Comparison of ENCODE assay signal across 1 cellular context in the genomic region with DNA sequence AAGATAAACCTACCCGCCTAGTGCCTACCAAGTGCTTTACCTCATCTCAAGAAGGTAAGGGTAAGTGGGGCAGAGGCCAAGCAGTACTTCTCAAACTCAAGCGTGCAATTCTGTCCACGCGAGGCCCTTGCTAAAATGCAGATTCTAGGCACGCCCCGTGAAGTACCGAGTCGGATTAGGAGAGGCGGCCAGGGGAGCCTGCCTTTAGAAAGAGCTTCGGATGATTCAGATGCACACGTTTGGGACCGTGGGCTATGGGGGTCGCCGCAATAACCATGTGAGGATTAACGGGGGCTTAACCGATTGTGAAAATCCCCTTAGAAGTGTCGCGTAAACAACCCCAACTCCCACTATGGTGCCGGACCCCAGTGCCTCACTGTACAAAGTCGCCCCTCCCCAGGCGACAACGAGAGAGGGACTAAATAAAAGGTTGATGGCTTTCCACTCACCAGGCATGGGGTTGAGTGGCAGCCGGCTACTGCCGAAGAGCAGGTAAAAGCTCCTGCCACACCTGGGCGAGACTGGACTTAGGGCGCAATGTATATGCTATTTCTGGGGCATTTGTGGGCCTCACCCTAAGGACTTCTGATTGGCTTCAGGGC.
TF ChIP-seq lines count a peak whose summit lies in the region.

No MANE protein-coding gene starts in this region.

TF ChIP-seq in HepG2, 621 proteins besides CTCF, POLR2A, EP300 and RAD21 (continued from another document and continues in another):
- TF ChIP-seq KDM4B (CRISPR knock-in tag; IDR thresholded peaks at IDR 0.05): no peak
- TF ChIP-seq KAT8 (CRISPR knock-in tag; IDR thresholded peaks at IDR 0.05): peak; percentile 91
- TF ChIP-seq ZNF713 (CRISPR knock-in tag; IDR thresholded peaks at IDR 0.05): no peak
- TF ChIP-seq, protein P1, sequence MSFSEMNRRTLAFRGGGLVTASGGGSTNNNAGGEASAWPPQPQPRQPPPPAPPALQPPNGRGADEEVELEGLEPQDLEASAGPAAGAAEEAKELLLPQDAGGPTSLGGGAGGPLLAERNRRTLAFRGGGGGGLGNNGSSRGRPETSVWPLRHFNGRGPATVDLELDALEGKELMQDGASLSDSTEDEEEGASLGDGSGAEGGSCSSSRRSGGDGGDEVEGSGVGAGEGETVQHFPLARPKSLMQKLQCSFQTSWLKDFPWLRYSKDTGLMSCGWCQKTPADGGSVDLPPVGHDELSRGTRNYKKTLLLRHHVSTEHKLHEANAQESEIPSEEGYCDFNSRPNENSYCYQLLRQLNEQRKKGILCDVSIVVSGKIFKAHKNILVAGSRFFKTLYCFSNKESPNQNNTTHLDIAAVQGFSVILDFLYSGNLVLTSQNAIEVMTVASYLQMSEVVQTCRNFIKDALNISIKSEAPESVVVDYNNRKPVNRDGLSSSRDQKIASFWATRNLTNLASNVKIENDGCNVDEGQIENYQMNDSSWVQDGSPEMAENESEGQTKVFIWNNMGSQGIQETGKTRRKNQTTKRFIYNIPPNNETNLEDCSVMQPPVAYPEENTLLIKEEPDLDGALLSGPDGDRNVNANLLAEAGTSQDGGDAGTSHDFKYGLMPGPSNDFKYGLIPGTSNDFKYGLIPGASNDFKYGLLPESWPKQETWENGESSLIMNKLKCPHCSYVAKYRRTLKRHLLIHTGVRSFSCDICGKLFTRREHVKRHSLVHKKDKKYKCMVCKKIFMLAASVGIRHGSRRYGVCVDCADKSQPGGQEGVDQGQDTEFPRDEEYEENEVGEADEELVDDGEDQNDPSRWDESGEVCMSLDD (CRISPR knock-in tag; IDR thresholded peaks at IDR 0.05; ENCODE audit: borderline replicate concordance): no peak
- TF ChIP-seq IRX3 (CRISPR knock-in tag; IDR thresholded peaks at IDR 0.05; ENCODE audit: borderline replicate concordance, low read depth): peak; percentile 88
- TF ChIP-seq, protein P2, sequence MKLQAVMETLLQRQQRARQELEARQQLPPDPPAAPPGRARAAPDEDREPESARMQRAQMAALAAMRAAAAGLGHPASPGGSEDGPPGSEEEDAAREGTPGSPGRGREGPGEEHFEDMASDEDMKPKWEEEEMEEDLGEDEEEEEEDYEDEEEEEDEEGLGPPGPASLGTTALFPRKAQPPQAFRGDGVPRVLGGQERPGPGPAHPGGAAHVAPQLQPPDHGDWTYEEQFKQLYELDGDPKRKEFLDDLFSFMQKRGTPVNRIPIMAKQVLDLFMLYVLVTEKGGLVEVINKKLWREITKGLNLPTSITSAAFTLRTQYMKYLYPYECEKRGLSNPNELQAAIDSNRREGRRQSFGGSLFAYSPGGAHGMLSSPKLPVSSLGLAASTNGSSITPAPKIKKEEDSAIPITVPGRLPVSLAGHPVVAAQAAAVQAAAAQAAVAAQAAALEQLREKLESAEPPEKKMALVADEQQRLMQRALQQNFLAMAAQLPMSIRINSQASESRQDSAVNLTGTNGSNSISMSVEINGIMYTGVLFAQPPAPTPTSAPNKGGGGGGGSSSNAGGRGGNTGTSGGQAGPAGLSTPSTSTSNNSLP (IDR thresholded peaks at IDR 0.05; ENCODE audit: low read depth, low read length): peak; percentile 26; the same call in 1 of the 2 replicates
- TF ChIP-seq ZNF317 (CRISPR knock-in tag; IDR thresholded peaks at IDR 0.05): no peak
- TF ChIP-seq CBX5 (CRISPR knock-in tag; IDR thresholded peaks at IDR 0.05; ENCODE audit: borderline replicate concordance): peak; percentile 57; the same call in 1 of the 2 replicates
- TF ChIP-seq, protein P3, sequence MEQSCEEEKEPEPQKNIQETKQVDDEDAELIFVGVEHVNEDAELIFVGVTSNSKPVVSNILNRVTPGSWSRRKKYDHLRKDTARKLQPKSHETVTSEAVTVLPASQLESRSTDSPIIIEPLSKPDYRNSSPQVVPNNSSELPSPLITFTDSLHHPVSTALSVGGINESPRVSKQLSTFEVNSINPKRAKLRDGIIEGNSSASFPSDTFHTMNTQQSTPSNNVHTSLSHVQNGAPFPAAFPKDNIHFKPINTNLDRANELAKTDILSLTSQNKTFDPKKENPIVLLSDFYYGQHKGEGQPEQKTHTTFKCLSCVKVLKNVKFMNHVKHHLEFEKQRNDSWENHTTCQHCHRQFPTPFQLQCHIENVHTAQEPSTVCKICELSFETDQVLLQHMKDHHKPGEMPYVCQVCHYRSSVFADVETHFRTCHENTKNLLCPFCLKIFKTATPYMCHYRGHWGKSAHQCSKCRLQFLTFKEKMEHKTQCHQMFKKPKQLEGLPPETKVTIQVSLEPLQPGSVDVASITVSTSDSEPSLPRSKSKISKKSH (CRISPR knock-in tag; IDR thresholded peaks at IDR 0.05; ENCODE audit: borderline replicate concordance): peak; percentile 79; the same call in 1 of the 2 replicates
- peak; percentile 43; the same call in 1 of the 2 replicates for TF ChIP-seq ZNF598 (CRISPR knock-in tag; IDR thresholded peaks at IDR 0.05; ENCODE audit: borderline replicate concordance)
- TF ChIP-seq HNF4G (IDR thresholded peaks at IDR 0.05; ENCODE audit: borderline replicate concordance, low read depth, low read length): peak; percentile 67; the same call in 1 of the 2 replicates
- no peak; the same call in 1 of the 2 replicates for TF ChIP-seq HNF4G (CRISPR knock-in tag; IDR thresholded peaks at IDR 0.05; ENCODE audit: borderline replicate concordance, low read depth)
- TF ChIP-seq ASH2L (IDR thresholded peaks at IDR 0.05; ENCODE audit: insufficient read length, low read depth, low read length): peak; percentile 11
- no peak for TF ChIP-seq TBL1XR1 (IDR thresholded peaks at IDR 0.05; ENCODE audit: borderline replicate concordance, low read length, partially characterized antibody)
- peak; percentile 81; the same call in 1 of the 2 replicates for TF ChIP-seq ATF7-NPFF (CRISPR knock-in tag; IDR thresholded peaks at IDR 0.05; ENCODE audit: low read depth)
- TF ChIP-seq ZFP90 (CRISPR knock-in tag; IDR thresholded peaks at IDR 0.05; ENCODE audit: borderline replicate concordance): no peak
- TF ChIP-seq ZNF350 (CRISPR knock-in tag; IDR thresholded peaks at IDR 0.05; ENCODE audit: borderline replicate concordance, low read depth): peak; percentile 75
- TF ChIP-seq, protein P4, sequence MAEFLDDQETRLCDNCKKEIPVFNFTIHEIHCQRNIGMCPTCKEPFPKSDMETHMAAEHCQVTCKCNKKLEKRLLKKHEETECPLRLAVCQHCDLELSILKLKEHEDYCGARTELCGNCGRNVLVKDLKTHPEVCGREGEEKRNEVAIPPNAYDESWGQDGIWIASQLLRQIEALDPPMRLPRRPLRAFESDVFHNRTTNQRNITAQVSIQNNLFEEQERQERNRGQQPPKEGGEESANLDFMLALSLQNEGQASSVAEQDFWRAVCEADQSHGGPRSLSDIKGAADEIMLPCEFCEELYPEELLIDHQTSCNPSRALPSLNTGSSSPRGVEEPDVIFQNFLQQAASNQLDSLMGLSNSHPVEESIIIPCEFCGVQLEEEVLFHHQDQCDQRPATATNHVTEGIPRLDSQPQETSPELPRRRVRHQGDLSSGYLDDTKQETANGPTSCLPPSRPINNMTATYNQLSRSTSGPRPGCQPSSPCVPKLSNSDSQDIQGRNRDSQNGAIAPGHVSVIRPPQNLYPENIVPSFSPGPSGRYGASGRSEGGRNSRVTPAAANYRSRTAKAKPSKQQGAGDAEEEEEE (CRISPR knock-in tag; IDR thresholded peaks at IDR 0.05; ENCODE audit: borderline replicate concordance): no peak
- no peak; the same call in 1 of the 2 replicates for TF ChIP-seq ZNF160 (CRISPR knock-in tag; IDR thresholded peaks at IDR 0.05)
- no peak for TF ChIP-seq RBFOX2 (IDR thresholded peaks at IDR 0.05; ENCODE audit: low read depth, low read length)
- TF ChIP-seq ZSCAN31 (CRISPR knock-in tag; IDR thresholded peaks at IDR 0.05; ENCODE audit: low read depth): peak; percentile 46
- TF ChIP-seq, protein P5, sequence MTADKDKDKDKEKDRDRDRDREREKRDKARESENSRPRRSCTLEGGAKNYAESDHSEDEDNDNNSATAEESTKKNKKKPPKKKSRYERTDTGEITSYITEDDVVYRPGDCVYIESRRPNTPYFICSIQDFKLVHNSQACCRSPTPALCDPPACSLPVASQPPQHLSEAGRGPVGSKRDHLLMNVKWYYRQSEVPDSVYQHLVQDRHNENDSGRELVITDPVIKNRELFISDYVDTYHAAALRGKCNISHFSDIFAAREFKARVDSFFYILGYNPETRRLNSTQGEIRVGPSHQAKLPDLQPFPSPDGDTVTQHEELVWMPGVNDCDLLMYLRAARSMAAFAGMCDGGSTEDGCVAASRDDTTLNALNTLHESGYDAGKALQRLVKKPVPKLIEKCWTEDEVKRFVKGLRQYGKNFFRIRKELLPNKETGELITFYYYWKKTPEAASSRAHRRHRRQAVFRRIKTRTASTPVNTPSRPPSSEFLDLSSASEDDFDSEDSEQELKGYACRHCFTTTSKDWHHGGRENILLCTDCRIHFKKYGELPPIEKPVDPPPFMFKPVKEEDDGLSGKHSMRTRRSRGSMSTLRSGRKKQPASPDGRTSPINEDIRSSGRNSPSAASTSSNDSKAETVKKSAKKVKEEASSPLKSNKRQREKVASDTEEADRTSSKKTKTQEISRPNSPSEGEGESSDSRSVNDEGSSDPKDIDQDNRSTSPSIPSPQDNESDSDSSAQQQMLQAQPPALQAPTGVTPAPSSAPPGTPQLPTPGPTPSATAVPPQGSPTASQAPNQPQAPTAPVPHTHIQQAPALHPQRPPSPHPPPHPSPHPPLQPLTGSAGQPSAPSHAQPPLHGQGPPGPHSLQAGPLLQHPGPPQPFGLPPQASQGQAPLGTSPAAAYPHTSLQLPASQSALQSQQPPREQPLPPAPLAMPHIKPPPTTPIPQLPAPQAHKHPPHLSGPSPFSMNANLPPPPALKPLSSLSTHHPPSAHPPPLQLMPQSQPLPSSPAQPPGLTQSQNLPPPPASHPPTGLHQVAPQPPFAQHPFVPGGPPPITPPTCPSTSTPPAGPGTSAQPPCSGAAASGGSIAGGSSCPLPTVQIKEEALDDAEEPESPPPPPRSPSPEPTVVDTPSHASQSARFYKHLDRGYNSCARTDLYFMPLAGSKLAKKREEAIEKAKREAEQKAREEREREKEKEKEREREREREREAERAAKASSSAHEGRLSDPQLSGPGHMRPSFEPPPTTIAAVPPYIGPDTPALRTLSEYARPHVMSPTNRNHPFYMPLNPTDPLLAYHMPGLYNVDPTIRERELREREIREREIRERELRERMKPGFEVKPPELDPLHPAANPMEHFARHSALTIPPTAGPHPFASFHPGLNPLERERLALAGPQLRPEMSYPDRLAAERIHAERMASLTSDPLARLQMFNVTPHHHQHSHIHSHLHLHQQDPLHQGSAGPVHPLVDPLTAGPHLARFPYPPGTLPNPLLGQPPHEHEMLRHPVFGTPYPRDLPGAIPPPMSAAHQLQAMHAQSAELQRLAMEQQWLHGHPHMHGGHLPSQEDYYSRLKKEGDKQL (CRISPR knock-in tag; IDR thresholded peaks at IDR 0.05; ENCODE audit: low read depth): no peak
- TF ChIP-seq SPEN (CRISPR knock-in tag; IDR thresholded peaks at IDR 0.05; ENCODE audit: low read depth): no peak; the same call in 1 of the 2 replicates
- no peak for TF ChIP-seq HNRNPL (IDR thresholded peaks at IDR 0.05; ENCODE audit: low read depth, low read length)
- TF ChIP-seq ZNF570 (CRISPR knock-in tag; IDR thresholded peaks at IDR 0.05; ENCODE audit: borderline replicate concordance): no peak
- TF ChIP-seq, protein P6, sequence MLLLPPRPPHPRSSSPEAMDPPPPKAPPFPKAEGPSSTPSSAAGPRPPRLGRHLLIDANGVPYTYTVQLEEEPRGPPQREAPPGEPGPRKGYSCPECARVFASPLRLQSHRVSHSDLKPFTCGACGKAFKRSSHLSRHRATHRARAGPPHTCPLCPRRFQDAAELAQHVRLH (CRISPR knock-in tag; IDR thresholded peaks at IDR 0.05; ENCODE audit: borderline replicate concordance, low read depth): peak; percentile 72; the same call in 1 of the 2 replicates
- TF ChIP-seq ZNF878 (CRISPR knock-in tag; IDR thresholded peaks at IDR 0.05): 0 out of 2 replicates have a peak, but pooled peaks have one; percentile 38
- TF ChIP-seq PAX8 (CRISPR knock-in tag; IDR thresholded peaks at IDR 0.05; ENCODE audit: borderline replicate concordance): no peak
- peak; percentile 90 for TF ChIP-seq DR1 (CRISPR knock-in tag; IDR thresholded peaks at IDR 0.05)
- no peak for TF ChIP-seq ATF7 (IDR thresholded peaks at IDR 0.05)
- TF ChIP-seq ATF7 (CRISPR knock-in tag; IDR thresholded peaks at IDR 0.05): no peak
- TF ChIP-seq ISX (CRISPR knock-in tag; conservative IDR thresholded peaks at IDR 0.05): no peak
- peak; percentile 19; the same call in 1 of the 2 replicates for TF ChIP-seq PITX1 (CRISPR knock-in tag; IDR thresholded peaks at IDR 0.05)
- TF ChIP-seq, protein P7, sequence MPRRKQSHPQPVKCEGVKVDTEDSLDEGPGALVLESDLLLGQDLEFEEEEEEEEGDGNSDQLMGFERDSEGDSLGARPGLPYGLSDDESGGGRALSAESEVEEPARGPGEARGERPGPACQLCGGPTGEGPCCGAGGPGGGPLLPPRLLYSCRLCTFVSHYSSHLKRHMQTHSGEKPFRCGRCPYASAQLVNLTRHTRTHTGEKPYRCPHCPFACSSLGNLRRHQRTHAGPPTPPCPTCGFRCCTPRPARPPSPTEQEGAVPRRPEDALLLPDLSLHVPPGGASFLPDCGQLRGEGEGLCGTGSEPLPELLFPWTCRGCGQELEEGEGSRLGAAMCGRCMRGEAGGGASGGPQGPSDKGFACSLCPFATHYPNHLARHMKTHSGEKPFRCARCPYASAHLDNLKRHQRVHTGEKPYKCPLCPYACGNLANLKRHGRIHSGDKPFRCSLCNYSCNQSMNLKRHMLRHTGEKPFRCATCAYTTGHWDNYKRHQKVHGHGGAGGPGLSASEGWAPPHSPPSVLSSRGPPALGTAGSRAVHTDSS (CRISPR knock-in tag; conservative IDR thresholded peaks at IDR 0.05): no peak
- TF ChIP-seq ZNF296 (CRISPR knock-in tag; conservative IDR thresholded peaks at IDR 0.05): no peak; the same call in 1 of the 2 replicates
- TF ChIP-seq ZBTB7B (CRISPR knock-in tag; IDR thresholded peaks at IDR 0.05): peak; percentile 53; the same call in 1 of the 2 replicates
- no peak for TF ChIP-seq POGZ (CRISPR knock-in tag; IDR thresholded peaks at IDR 0.05)
- TF ChIP-seq, protein P8, sequence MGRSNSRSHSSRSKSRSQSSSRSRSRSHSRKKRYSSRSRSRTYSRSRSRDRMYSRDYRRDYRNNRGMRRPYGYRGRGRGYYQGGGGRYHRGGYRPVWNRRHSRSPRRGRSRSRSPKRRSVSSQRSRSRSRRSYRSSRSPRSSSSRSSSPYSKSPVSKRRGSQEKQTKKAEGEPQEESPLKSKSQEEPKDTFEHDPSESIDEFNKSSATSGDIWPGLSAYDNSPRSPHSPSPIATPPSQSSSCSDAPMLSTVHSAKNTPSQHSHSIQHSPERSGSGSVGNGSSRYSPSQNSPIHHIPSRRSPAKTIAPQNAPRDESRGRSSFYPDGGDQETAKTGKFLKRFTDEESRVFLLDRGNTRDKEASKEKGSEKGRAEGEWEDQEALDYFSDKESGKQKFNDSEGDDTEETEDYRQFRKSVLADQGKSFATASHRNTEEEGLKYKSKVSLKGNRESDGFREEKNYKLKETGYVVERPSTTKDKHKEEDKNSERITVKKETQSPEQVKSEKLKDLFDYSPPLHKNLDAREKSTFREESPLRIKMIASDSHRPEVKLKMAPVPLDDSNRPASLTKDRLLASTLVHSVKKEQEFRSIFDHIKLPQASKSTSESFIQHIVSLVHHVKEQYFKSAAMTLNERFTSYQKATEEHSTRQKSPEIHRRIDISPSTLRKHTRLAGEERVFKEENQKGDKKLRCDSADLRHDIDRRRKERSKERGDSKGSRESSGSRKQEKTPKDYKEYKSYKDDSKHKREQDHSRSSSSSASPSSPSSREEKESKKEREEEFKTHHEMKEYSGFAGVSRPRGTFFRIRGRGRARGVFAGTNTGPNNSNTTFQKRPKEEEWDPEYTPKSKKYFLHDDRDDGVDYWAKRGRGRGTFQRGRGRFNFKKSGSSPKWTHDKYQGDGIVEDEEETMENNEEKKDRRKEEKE (IDR thresholded peaks at IDR 0.05): no peak
- TF ChIP-seq ZEB1 (IDR thresholded peaks at IDR 0.05; ENCODE audit: insufficient replicate concordance, low read depth): peak; percentile 83
- TF ChIP-seq PRPF4 (IDR thresholded peaks at IDR 0.05; ENCODE audit: low read depth, low read length, poor library complexity, severe bottlenecking): no peak
